Comparison of ENCODE assay signal across 16 cellular contexts in the genomic region with DNA sequence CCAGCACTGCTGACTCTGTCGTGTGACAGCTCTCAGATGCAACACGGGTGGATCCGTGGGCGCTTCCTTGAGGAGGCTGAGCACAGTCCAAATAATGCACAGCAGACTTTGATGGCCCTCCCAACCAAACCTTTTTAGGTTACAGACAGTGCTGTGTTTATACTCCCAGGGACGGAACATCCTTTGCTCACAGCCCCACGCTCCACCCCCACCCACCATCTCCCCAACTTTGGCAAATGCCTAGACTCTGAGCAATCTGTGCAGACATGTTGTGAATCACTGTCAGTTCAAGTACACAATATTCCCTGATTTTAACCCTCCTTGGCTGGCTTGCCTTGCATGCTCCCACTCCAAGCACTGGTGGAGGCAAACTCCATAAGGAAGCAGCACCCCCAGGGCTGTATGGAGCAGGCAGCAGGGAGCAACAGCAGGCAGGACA.
DNase-seq lines count a peak whose midpoint lies in the region; ATAC-seq, FAIRE-seq and TF ChIP-seq lines count a peak whose summit lies in the region.
"Had no signal": no experiment of that assay in that cellular context is flagged by ENCODE, and none has a peak within 500 bp of the region (broad histone marks: within the 10 kb centered on the region; RNA-seq: fewer than 3 reads in every experiment).

No MANE protein-coding gene starts in this region.

- TF ChIP-seq RAD21 in A549 (conservative IDR thresholded peaks at IDR 0.05 in 1 of 2, IDR thresholded peaks at IDR 0.05 in 1 of 2): no peak

- no peaks in the 10 kb centered on the region for H3K36me3 ChIP-seq in muscle layer of duodenum (ENCODE audit: control insufficient read depth in 1 of 2, insufficient read depth in 2 of 2, low read length in 2 of 2)

- TF ChIP-seq POLR2A in A549 (IDR thresholded peaks at IDR 0.05; ENCODE audit: low read length) (no peak), H54 (IDR thresholded peaks at IDR 0.05; ENCODE audit: low read depth, low read length) (no peak), GM18505 (IDR thresholded peaks at IDR 0.05; ENCODE audit: borderline replicate concordance, extremely low read depth, insufficient read depth, insufficient read length) (no peak), GM12891 (IDR thresholded peaks at IDR 0.05; ENCODE audit: low read depth, low read length) (no peak)

- ATAC-seq in A549 (peak; percentile 49 to 67; a peak in 5 of 6 replicates), GM18505 (IDR thresholded peaks at IDR 0.05; ENCODE audit: unreplicated experiment) (no peak)
- ATAC-seq: GM12878 had no signal

- no peak overlapping the region for H3K4me2 ChIP-seq in A549

- POLR2A ChIA-PET in A549 (lab: Yijun Ruan, JAX) (no interaction called here), RWPE1 (lab: Yijun Ruan, JAX; ENCODE audit: low non-redundant PET) (no interaction called here)

- H3K9me3 ChIP-seq in A549 (no peaks in the 10 kb centered on the region), muscle layer of duodenum (ENCODE audit: control insufficient read depth in 1 of 2, low read length in 2 of 2) (no peaks in the 10 kb centered on the region)

- H3K4me3 ChIP-seq in A549 (no peak overlapping the region), muscle layer of duodenum (ENCODE audit: low read depth in 1 of 2, low read length in 2 of 2) (no peak overlapping the region)
- H3K4me3 ChIP-seq: GM12878 had no signal

- peak in 1 of 2 experiments; percentile 6 for DNase-seq in A549 (ENCODE audit: low read depth in 1 of 2, low spot score in 1 of 2)
- DNase-seq in RWPE1 (ENCODE audit: low spot score): peak; percentile 30
- DNase-seq in fibroblast of peridontal ligament (ENCODE audit: extremely low read depth): peak; percentile 45
- DNase-seq in H54 (ENCODE audit: insufficient read length, low spot score): no peak
- no peak for DNase-seq in activated gamma-delta T cell treated with Interleukin-2 at 50 U/mL for 16 hours
- no peak for DNase-seq in GM12891 (ENCODE audit: insufficient read length, low spot score)
- DNase-seq: 8988T, DMS 273 treated with DMSO at 0.1 percent for 48 hours, H7, immature natural killer cell, NCI-H2227 treated with DMSO at 0.1 percent for 48 hours, OCI-M1, trophoblast cell had no signal

- H3K27ac ChIP-seq in A549: no peak overlapping the region; a peak in 1 of 6 replicates
- peak overlapping the region; percentile 67 for H3K27ac ChIP-seq in RWPE1
- peak overlapping the region; percentile 60 for H3K27ac ChIP-seq in muscle layer of duodenum (ENCODE audit: low read length)

- no peak for TF ChIP-seq EP300 in A549 (IDR thresholded peaks at IDR 0.05)

- 29% methylated on average over 5 of the region's 6 CpGs for WGBS in A549 (ENCODE audit: missing lambda C conversion rate)

- FAIRE-seq in A549 (lab: Jason Lieb, UNC): no peak
- FAIRE-seq in H54 (lab: Jason Lieb, UNC): no peak
- no peak for FAIRE-seq in GM12891 (lab: Jason Lieb, UNC)
- FAIRE-seq: GM12878 had no signal

- TF ChIP-seq CTCF in A549 (IDR thresholded peaks at IDR 0.05) (no peak), RWPE1 (conservative IDR thresholded peaks at IDR 0.05; ENCODE audit: low read depth) (no peak)

- H3K4me1 ChIP-seq in A549 (no peaks in the 10 kb centered on the region), muscle layer of duodenum (ENCODE audit: control insufficient read depth in 1 of 2, insufficient read depth in 2 of 2, low read length in 2 of 2) (peaks cover 0 to 4% of the 10 kb centered on the region in 2 donors)

- CTCF ChIA-PET in A549 (lab: Yijun Ruan, JAX) (no interaction called here), RWPE1 (lab: Yijun Ruan, JAX) (interaction anchor here (0.6 kb wide), 1 partner anchor 1597 kb away, joined by 5 read pairs; no protein-coding TSS in a partner anchor)

- no peaks in the 10 kb centered on the region for H3K27me3 ChIP-seq in muscle layer of duodenum (ENCODE audit: low read depth, low read length)

TF ChIP-seq in A549, 52 proteins besides CTCF, POLR2A, EP300 and RAD21:
- TF ChIP-seq HDAC2 (IDR thresholded peaks at IDR 0.05) (no peak), MYC (IDR thresholded peaks at IDR 0.05; ENCODE audit: borderline replicate concordance, low read length) (no peak)
TF ChIP-seq in A549: peak in this region for 0.

TF ChIP-seq in GM12891, 5 proteins besides CTCF, POLR2A, EP300 and RAD21:
- TF ChIP-seq POLR2AphosphoS5 (IDR thresholded peaks at IDR 0.05; ENCODE audit: low read depth, low read length): no peak
- TF ChIP-seq SPI1 (IDR thresholded peaks at IDR 0.05; ENCODE audit: low read depth, low read length): no peak
- no peak for TF ChIP-seq TAF1 (IDR thresholded peaks at IDR 0.05; ENCODE audit: low read depth, low read length)
- no peak for TF ChIP-seq POU2F2 (IDR thresholded peaks at IDR 0.05; ENCODE audit: low read depth, low read length)
- no peak for TF ChIP-seq PAX5 (IDR thresholded peaks at IDR 0.05; ENCODE audit: insufficient read depth, low read length, severe bottlenecking)

Comparison
In these comparisons a context has a peak if more than half of its experiments do, and no peak if none do; other contexts are left out.
1. DNase-seq: peak in RWPE1 (single experiment) and fibroblast of peridontal ligament (single experiment); none in H54 (single experiment), activated gamma-delta T cell treated with Interleukin-2 at 50 U/mL for 16 hours (single experiment) and GM12891 (single experiment).
2. H3K27ac ChIP-seq: peak in RWPE1 (single experiment) and muscle layer of duodenum (single experiment); none in A549 (0 of 2).